ENCODE assay signal across 1 cellular context in genomic region chr10:104351919-104352318, GRCh38.
TF ChIP-seq lines count a peak whose summit lies in the region.

No MANE protein-coding gene starts in this region.

TF ChIP-seq in SK-N-SH, 30 proteins besides CTCF, POLR2A, EP300 and RAD21 (continued from another document):
- TF ChIP-seq MAX (IDR thresholded peaks at IDR 0.05; ENCODE audit: low read depth) (no peak), POLR2AphosphoS5 (IDR thresholded peaks at IDR 0.05; ENCODE audit: low read depth, low read length) (no peak), NFIC (IDR thresholded peaks at IDR 0.05; ENCODE audit: borderline replicate concordance) (no peak), USF2 (IDR thresholded peaks at IDR 0.05; ENCODE audit: borderline replicate concordance, low read depth, low read length) (no peak), EZH2phosphoT487 (IDR thresholded peaks at IDR 0.05; ENCODE audit: borderline replicate concordance, low read depth) (no peak), TEAD4 (IDR thresholded peaks at IDR 0.05; ENCODE audit: borderline replicate concordance, insufficient read depth) (no peak), ELF1 (IDR thresholded peaks at IDR 0.05) (no peak)
